ENCODE assay signal across 1 cellular context in the genomic region with DNA sequence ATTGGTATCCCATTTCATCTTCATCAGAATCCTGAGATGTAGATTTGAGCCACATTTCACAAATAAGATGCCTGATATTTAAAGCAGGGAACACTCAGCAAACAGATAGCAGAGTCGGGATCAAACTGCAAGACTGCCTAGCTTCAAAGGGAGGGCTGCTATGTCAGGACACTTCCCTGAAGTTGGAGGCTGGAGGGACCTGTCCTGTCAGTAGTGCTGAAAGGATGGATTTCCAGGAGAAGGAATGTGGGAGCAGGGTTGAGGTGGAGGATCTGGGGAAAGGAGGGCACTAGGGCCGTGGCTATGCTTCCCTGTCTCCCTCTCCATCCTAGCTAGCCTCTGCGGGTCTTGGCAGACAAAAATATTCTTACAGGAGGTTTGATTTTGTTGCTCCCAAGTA.
TF ChIP-seq lines count a peak whose summit lies in the region.

No MANE protein-coding gene starts in this region.

TF ChIP-seq in IMR-90, 13 proteins besides CTCF, POLR2A, EP300 and RAD21:
- no peak for TF ChIP-seq USF2 (IDR thresholded peaks at IDR 0.05; ENCODE audit: low read depth, low read length)
- TF ChIP-seq SMC3 (IDR thresholded peaks at IDR 0.05; ENCODE audit: low read depth, low read length): no peak
- no peak for TF ChIP-seq FOS (IDR thresholded peaks at IDR 0.05; ENCODE audit: low read depth, low read length)
- TF ChIP-seq NFE2L2 (IDR thresholded peaks at IDR 0.05; ENCODE audit: low read depth, low read length): no peak
- no peak for TF ChIP-seq MAZ (IDR thresholded peaks at IDR 0.05; ENCODE audit: borderline replicate concordance, low read depth, low read length)
- TF ChIP-seq BHLHE40 (IDR thresholded peaks at IDR 0.05; ENCODE audit: low read depth, low read length): no peak
- no peak for TF ChIP-seq MXI1 (IDR thresholded peaks at IDR 0.05; ENCODE audit: borderline replicate concordance, low read depth, low read length)
